ENCODE assay signal across 10 cellular contexts in genomic region chr1:188128761-188129160, GRCh38.
DNase-seq lines count a peak whose midpoint lies in the region; ATAC-seq and TF ChIP-seq lines count a peak whose summit lies in the region.
"Had no signal": no experiment of that assay in that cellular context is flagged by ENCODE, and none has a peak within 500 bp of the region (broad histone marks: within the 10 kb centered on the region; RNA-seq: fewer than 3 reads in every experiment).

No MANE protein-coding gene starts in this region.

- 93 to 95% (median 95%) methylated on average over 3 of the region's 3 CpGs for whole genome bisulfite sequencing in psoas muscle, 3 donors

- TF ChIP-seq CTCF in AG04450 (IDR thresholded peaks at IDR 0.05; ENCODE audit: low read depth, low read length), result peak; percentile 37; the same call in 1 of the 2 replicates
- no peak for TF ChIP-seq CTCF in psoas muscle (IDR thresholded peaks at IDR 0.05)

- H3K9me3 ChIP-seq in AG04450 (ENCODE audit: control insufficient read depth, insufficient read depth, low read length) (no peaks in the 10 kb centered on the region), psoas muscle (no peaks in the 10 kb centered on the region)

- ATAC-seq in GM18868 (IDR thresholded peaks at IDR 0.05; ENCODE audit: unreplicated experiment) (peak; percentile 66), psoas muscle (no peak)
- ATAC-seq: esophagus mucosa had no signal

- H3K27ac ChIP-seq in AG04450 (ENCODE audit: low read depth, low read length), result no peak overlapping the region
- H3K27ac ChIP-seq in psoas muscle, result no peak overlapping the region
- H3K27ac ChIP-seq in caudate nucleus (ENCODE audit: low read depth, low read length), result no peak overlapping the region

- H3K27me3 ChIP-seq in AG04450 (ENCODE audit: control insufficient read depth, insufficient read depth, low read length), result no peaks in the 10 kb centered on the region
- no peaks in the 10 kb centered on the region for H3K27me3 ChIP-seq in psoas muscle (ENCODE audit: insufficient read depth in 3 of 3, low read length in 2 of 3)

- CTCF ChIA-PET in AG04450 (lab: Charles Lee), result interaction anchor here (0.7 to 1.4 kb wide), 2 partner anchors 83 to 200 kb away, joined by 3 read pairs; no protein-coding TSS in a partner anchor

- no peak for DNase-seq in AG04450 (ENCODE audit: low read depth, low spot score)
- DNase-seq in RPMI7951 (ENCODE audit: low read depth), result peak; percentile 20
- DNase-seq in fibroblast of peridontal ligament (ENCODE audit: extremely low read depth), result peak; percentile 58
- DNase-seq in psoas muscle, result no peak
- DNase-seq in caudate nucleus (lab: John Stamatoyannopoulos, UW), result no peak
- no peak for DNase-seq in activated naive CD4-positive, alpha-beta T cell (lab: John Stamatoyannopoulos, UW)
- DNase-seq in mucosa of gallbladder (ENCODE audit: low spot score), result no peak
- DNase-seq: stimulated activated naive CD4-positive, alpha-beta T cell had no signal

- H3K4me3 ChIP-seq in AG04450 (ENCODE audit: low read depth, low read length) (no peak overlapping the region), psoas muscle (no peak overlapping the region)

- intact Hi-C loops in psoas muscle (cut with DNase I), result no loop called here

- no peaks in the 10 kb centered on the region for H3K4me1 ChIP-seq in psoas muscle

- POLR2A ChIA-PET in AG04450 (lab: Yijun Ruan, JAX), result no interaction called here

- H3K36me3 ChIP-seq in psoas muscle (ENCODE audit: insufficient read depth in 1 of 2, low read depth in 1 of 2), result no peaks in the 10 kb centered on the region

Comparison
In these comparisons a context has a peak if more than half of its experiments do, and no peak if none do; other contexts are left out.
1. DNase-seq: peak in RPMI7951 (single experiment) and fibroblast of peridontal ligament (single experiment); none in AG04450 (single experiment), psoas muscle (0 of 2), caudate nucleus (0 of 61), activated naive CD4-positive, alpha-beta T cell (0 of 4) and mucosa of gallbladder (single experiment).